In the genomic region with DNA sequence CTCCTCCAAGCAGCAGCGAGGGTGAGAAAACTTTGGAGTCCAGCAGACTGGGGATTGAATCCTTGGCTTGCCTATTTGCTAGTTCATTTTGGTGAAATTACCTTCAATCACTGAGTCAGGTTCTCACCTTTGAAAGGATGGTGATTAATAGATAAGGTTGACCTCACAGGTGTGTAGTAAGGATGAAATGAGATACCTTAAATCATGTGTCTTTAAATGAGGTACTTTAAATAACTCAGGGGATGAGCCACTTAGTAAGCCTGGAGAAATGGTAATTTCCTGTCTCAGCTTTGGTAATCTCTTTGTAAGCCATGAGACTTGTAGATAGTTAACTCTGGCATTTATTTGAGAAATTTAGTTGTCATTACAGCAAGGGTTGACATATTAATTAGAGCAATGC, we compare ENCODE assay signal across 32 cellular contexts.
"Had no signal": no experiment of that assay in that cellular context is flagged by ENCODE, and none has a peak within 500 bp of the region (broad histone marks: within the 10 kb centered on the region; RNA-seq: fewer than 3 reads in every experiment).

No MANE protein-coding gene starts in this region.

- H3K9me3 Mint-ChIP-seq: activated B cell treated with CpG ODN at 0.5 μM for 24 hours; activated CD8-positive, alpha-beta T cell treated with anti-CD3 and anti-CD28 coated beads for 36 hours; activated naive CD4-positive, alpha-beta T cell treated with anti-CD3 and anti-CD28 coated beads for 36 hours; activated naive CD4-positive, alpha-beta T cell treated with anti-CD3 and anti-CD28 coated beads, Interleukin-2, amount 50 U/mL, for 24 hours; activated naive CD8-positive, alpha-beta T cell treated with anti-CD3 and anti-CD28 coated beads for 36 hours; activated T-cell treated with anti-CD3 and anti-CD28 coated beads, Interleukin-2, amount 50 U/mL, for 4 hours; activated T-helper 2 cell treated with anti-CD3 and anti-CD28 coated beads, Interferon-gamma antibody, Interleukin-2, Interleukin-4, amounts not matched to agents 10 μg/mL and 5 μg/mL and 100 μg/mL, durations not matched to agents 14 hours and 24 hours and 36 hours; central memory CD8-positive, alpha-beta T cell; dendritic cell treated with granulocyte-macrophage colony-stimulating factor and Interleukin-4, amounts not matched to agents 40 ng/mL and 50 ng/mL, for 4 days; T-helper 2 cell treated with Interferon-gamma antibody and Interleukin-4, amounts not matched to agents 5 μg/mL and 100 μg/mL, for 36 hours had no signal

- DNase-seq: activated B cell treated with CpG ODN at 0.5 μM for 24 hours; activated CD4-positive, alpha-beta T cell treated with anti-CD3 and anti-CD28 coated beads for 48 hours; activated CD4-positive, alpha-beta T cell treated with anti-CD3 and anti-CD28 coated beads, Interleukin-2, amount 50 U/mL, for 1 hour; activated CD4-positive, alpha-beta T cell treated with anti-CD3 and anti-CD28 coated beads, Interleukin-2, amount 50 U/mL, for 48 hours; activated CD8-positive, alpha-beta memory T cell treated with anti-CD3 and anti-CD28 coated beads for 24 hours; activated CD8-positive, alpha-beta T cell treated with anti-CD3 and anti-CD28 coated beads for 36 hours; activated effector memory CD4-positive, alpha-beta T cell treated with anti-CD3 and anti-CD28 coated beads, Interleukin-2, amount 50 U/mL, for 16 hours; activated naive CD4-positive, alpha-beta T cell treated with anti-CD3 and anti-CD28 coated beads for 36 hours; activated naive CD8-positive, alpha-beta T cell treated with anti-CD3 and anti-CD28 coated beads for 36 hours; activated T-cell treated with anti-CD3 and anti-CD28 coated beads, Interleukin-2, amount 50 U/mL, for 4 hours; dorsolateral prefrontal cortex; effector memory CD4-positive, alpha-beta T cell; endodermal cell; erythroblast; foreskin melanocyte; heart right ventricle; T-helper 1 cell; T-helper 17 cell; T1000; WERI-Rb-1 had no signal

- H3K27me3 ChIP-seq: ascending aorta, breast epithelium, dorsolateral prefrontal cortex, esophagus muscularis mucosa, gastroesophageal sphincter, heart right ventricle had no signal

- H3K36me3 Mint-ChIP-seq: activated naive CD4-positive, alpha-beta T cell treated with anti-CD3 and anti-CD28 coated beads, Interleukin-2, amount 50 U/mL, for 24 hours; activated naive CD8-positive, alpha-beta T cell treated with anti-CD3 and anti-CD28 coated beads for 36 hours had no signal

- ATAC-seq: activated CD4-positive, CD25-positive, alpha-beta regulatory T cell treated with anti-CD3 and anti-CD28 coated beads, Interleukin-2, amount 50 U/mL, for 24 hours; activated CD8-positive, alpha-beta T cell treated with anti-CD3 and anti-CD28 coated beads for 36 hours; activated T-cell treated with anti-CD3 and anti-CD28 coated beads, Interleukin-2, amount 50 U/mL, for 4 hours; gastroesophageal sphincter; heart right ventricle; T-helper 17 cell had no signal

- H3K4me1 ChIP-seq: ascending aorta, breast epithelium, esophagus muscularis mucosa, gastroesophageal sphincter had no signal

- H3K36me3 ChIP-seq: ascending aorta, breast epithelium, esophagus muscularis mucosa, gastroesophageal sphincter, heart right ventricle had no signal

- H3K4me3 Mint-ChIP-seq: activated B cell treated with CpG ODN at 0.5 μM for 24 hours; activated CD8-positive, alpha-beta T cell treated with anti-CD3 and anti-CD28 coated beads for 36 hours; activated naive CD4-positive, alpha-beta T cell treated with anti-CD3 and anti-CD28 coated beads for 36 hours; activated naive CD4-positive, alpha-beta T cell treated with anti-CD3 and anti-CD28 coated beads, Interleukin-2, amount 50 U/mL, for 24 hours; activated naive CD8-positive, alpha-beta T cell treated with anti-CD3 and anti-CD28 coated beads for 36 hours; activated T-cell treated with anti-CD3 and anti-CD28 coated beads, Interleukin-2, amount 50 U/mL, for 4 hours; brain; central memory CD8-positive, alpha-beta T cell; dendritic cell treated with granulocyte-macrophage colony-stimulating factor and Interleukin-4, amounts not matched to agents 40 ng/mL and 50 ng/mL, for 4 days; endodermal cell; T-helper 17 cell; T-helper 2 cell treated with Interferon-gamma antibody and Interleukin-4, amounts not matched to agents 5 μg/mL and 100 μg/mL, for 36 hours had no signal

- H3K4me3 ChIP-seq: ascending aorta, breast epithelium, coronary artery, dorsolateral prefrontal cortex, esophagus muscularis mucosa, gastroesophageal sphincter, heart right ventricle had no signal

- H3K4me1 Mint-ChIP-seq: activated naive CD8-positive, alpha-beta T cell treated with anti-CD3 and anti-CD28 coated beads for 36 hours; endodermal cell had no signal

- H3K27ac ChIP-seq: ascending aorta, breast epithelium, coronary artery, esophagus muscularis mucosa, gastroesophageal sphincter, heart right ventricle, WERI-Rb-1 had no signal

- H3K27ac Mint-ChIP-seq: activated B cell treated with CpG ODN at 0.5 μM for 24 hours; activated CD8-positive, alpha-beta T cell treated with anti-CD3 and anti-CD28 coated beads for 36 hours; activated naive CD4-positive, alpha-beta T cell treated with anti-CD3 and anti-CD28 coated beads for 36 hours; activated naive CD4-positive, alpha-beta T cell treated with anti-CD3 and anti-CD28 coated beads, Interleukin-2, amount 50 U/mL, for 24 hours; activated naive CD8-positive, alpha-beta T cell treated with anti-CD3 and anti-CD28 coated beads for 36 hours; activated T-helper 2 cell treated with anti-CD3 and anti-CD28 coated beads, Interferon-gamma antibody, Interleukin-2, Interleukin-4, amounts not matched to agents 10 μg/mL and 5 μg/mL and 100 μg/mL, durations not matched to agents 14 hours and 24 hours and 36 hours; dendritic cell treated with granulocyte-macrophage colony-stimulating factor and Interleukin-4, amounts not matched to agents 40 ng/mL and 50 ng/mL, for 4 days; endodermal cell; T-helper 2 cell treated with Interferon-gamma antibody and Interleukin-4, amounts not matched to agents 5 μg/mL and 100 μg/mL, for 36 hours had no signal

- H3K9me3 ChIP-seq: ascending aorta, breast epithelium, esophagus muscularis mucosa, gastroesophageal sphincter, heart right ventricle had no signal
